8 cellular contexts compared by ENCODE assay signal in the genomic region with DNA sequence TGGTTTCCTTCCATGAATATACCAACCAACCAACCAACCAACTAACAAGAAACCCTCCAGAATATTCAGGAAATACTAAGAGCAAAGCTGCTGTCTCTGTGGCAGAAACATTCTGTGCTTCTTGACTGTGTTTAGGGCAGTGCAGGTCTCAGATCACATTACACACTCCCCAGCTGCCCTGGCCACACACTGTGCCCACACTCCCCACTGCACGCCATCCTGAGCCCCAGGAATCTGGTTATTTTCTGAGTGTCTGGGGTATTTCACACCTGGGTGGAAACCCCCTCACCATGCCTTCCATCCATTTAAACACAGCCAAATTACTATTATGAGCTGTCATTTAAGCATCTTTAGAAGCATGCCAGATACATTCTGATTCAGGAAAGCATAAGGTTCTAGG.
DNase-seq lines count a peak whose midpoint lies in the region; TF ChIP-seq lines count a peak whose summit lies in the region.

No MANE protein-coding gene starts in this region.

- TF ChIP-seq CTCF in uterus (IDR thresholded peaks at IDR 0.05): no peak

- H3K27me3 ChIP-seq in adipocyte (replicated peaks; ENCODE audit: control insufficient read depth, insufficient read depth, low read length): no peaks in the 10 kb centered on the region
- H3K27me3 ChIP-seq in uterus: no peaks in the 10 kb centered on the region

- no peak for TF ChIP-seq POLR2A in uterus (IDR thresholded peaks at IDR 0.05)

- peak; percentile 26 for DNase-seq in G401 (ENCODE audit: low spot score)
- DNase-seq in HK-2 (ENCODE audit: unreplicated experiment): peak; percentile 7
- peak; percentile 31 for DNase-seq in adipocyte (ENCODE audit: low read depth)
- peak; percentile 23 for DNase-seq in pons (ENCODE audit: low spot score)
- no peak for DNase-seq in HuH-7.5 (ENCODE audit: low spot score)
- no peak for DNase-seq in NCI-H1092 treated with DMSO at 0.1 percent for 48 hours (lab: John Stamatoyannopoulos, UW)
- no peak for DNase-seq in NCI-H1105 treated with DMSO at 0.1 percent for 48 hours (lab: John Stamatoyannopoulos, UW)
- no peak for DNase-seq in uterus

- H3K9me3 ChIP-seq in adipocyte (ENCODE audit: control insufficient read depth, low read length) (no peaks in the 10 kb centered on the region), uterus (no peaks in the 10 kb centered on the region)

- H3K4me1 ChIP-seq in adipocyte (ENCODE audit: control insufficient read depth, insufficient read depth, low read length) (peaks cover 12% of the 10 kb centered on the region), uterus (no peaks in the 10 kb centered on the region)

- intact Hi-C loops in uterus (cut with DNase I; ENCODE audit: low total_unique reads): no loop called here

- no peaks in the 10 kb centered on the region for H3K36me3 ChIP-seq in adipocyte (ENCODE audit: control insufficient read depth, insufficient read depth, low read length, severe bottlenecking)
- H3K36me3 ChIP-seq in uterus: no peaks in the 10 kb centered on the region

- H3K27ac ChIP-seq in uterus: no peak overlapping the region

- in situ Hi-C loops in G401 (cut with HindIII; ENCODE audit: low sequenced_read_pairs): no loop called here

- no peak overlapping the region for H3K9ac ChIP-seq in adipocyte (ENCODE audit: low read length)

- no peak overlapping the region for H3K4me3 ChIP-seq in adipocyte (ENCODE audit: low read length)
- H3K4me3 ChIP-seq in uterus: no peak overlapping the region

Comparison
In these comparisons a context has a peak if more than half of its experiments do, and no peak if none do; other contexts are left out.
1. DNase-seq: peak in G401 (single experiment), HK-2 (single experiment), adipocyte (single experiment) and pons (single experiment); none in HuH-7.5 (single experiment), NCI-H1092 treated with DMSO at 0.1 percent for 48 hours (single experiment), NCI-H1105 treated with DMSO at 0.1 percent for 48 hours (single experiment) and uterus (0 of 2).